3 cellular contexts compared by ENCODE assay signal in genomic region chr15:57925650-57926049, GRCh38.
"Had no signal": no experiment of that assay in that cellular context is flagged by ENCODE, and none has a peak within 500 bp of the region (broad histone marks: within the 10 kb centered on the region; RNA-seq: fewer than 3 reads in every experiment).

No MANE protein-coding gene starts in this region.

- ATAC-seq: GM12878 had no signal

- DNase-seq: GDM1, GF-D8 had no signal

- H3K4me3 ChIP-seq: GM12878 had no signal
